Comparison of ENCODE assay signal across 8 cellular contexts in genomic region chr1:113390871-113391642, GRCh38. TPM values are rescaled to one million over a fixed set of nuclear protein-coding genes. Genes with fewer than 3 reads are reported as not detected.
DNase-seq lines count a peak whose midpoint lies in the region; ATAC-seq, FAIRE-seq and TF ChIP-seq lines count a peak whose summit lies in the region.

No MANE protein-coding gene starts in this region.

- H3K36me3 ChIP-seq in Caco-2 (ENCODE audit: control insufficient read depth, insufficient read depth, low read length) (no peaks in the 10 kb centered on the region), skeletal muscle tissue (ENCODE audit: control insufficient read depth in 3 of 3, insufficient read depth in 3 of 3, low read length in 3 of 3) (no peaks in the 10 kb centered on the region)

- H3K4me1 Mint-ChIP-seq in Caco-2 (ENCODE audit: low read depth, unreplicated experiment) (no peaks in the 10 kb centered on the region), HFFc6 (ENCODE audit: low read depth) (peaks cover 60% of the 10 kb centered on the region), T-cell (peaks cover 22 to 24% (median 23%) of the 10 kb centered on the region in 3 donors)

- BruUV-seq in Caco-2 (replicated peaks; lab: Mats Ljungman, UMichigan): no TSS peak

- POLR2A ChIA-PET in Caco-2 (lab: Charles Lee): interaction anchor here (0.6 kb wide), 1 partner anchor 85 kb away, joined by 3 read pairs; no protein-coding TSS in a partner anchor
- POLR2A ChIA-PET in T-cell (lab: Charles Lee): interaction anchor here in 1 of 2 donors (0.9 kb wide), 1 partner anchor 398 kb away, joined by 3 read pairs; no protein-coding TSS in a partner anchor

- CTCF ChIA-PET in Caco-2 (lab: Charles Lee) (interaction anchor here (1.2 kb wide), 1 partner anchor 62 kb away, joined by 3 read pairs; no protein-coding TSS in a partner anchor), T-cell (lab: Charles Lee) (interaction anchor here (0.6 to 0.7 kb wide), 2 partner anchors 318 to 530 kb away, joined by 3 read pairs; partner anchors contain the start of gene LRIG2 (in 1 of the 2))

- peak overlapping the region; percentile 73 to 84 (median 81) for H3K9ac ChIP-seq in skeletal muscle tissue (ENCODE audit: low read depth in 1 of 3, low read length in 3 of 3)

- H3K9me3 Mint-ChIP-seq in Caco-2 (ENCODE audit: unreplicated experiment): no peaks in the 10 kb centered on the region
- H3K9me3 Mint-ChIP-seq in HFFc6: no peaks in the 10 kb centered on the region
- H3K9me3 Mint-ChIP-seq in T-cell: peaks cover 0 to 3% (median 3%) of the 10 kb centered on the region in 3 donors

- peak; percentile 39 to 41 for DNase-seq in Caco-2
- DNase-seq in HFFc6: peak; percentile 6
- DNase-seq in T-cell: peak in 32 of 34 experiments; percentile 9 to 53 (median 28)
- DNase-seq in astrocyte of the hippocampus (ENCODE audit: low read depth, low spot score): peak; percentile 45
- DNase-seq in H54 (ENCODE audit: insufficient read length, low spot score): no peak

- peak; percentile 4 to 22 (median 16) for ATAC-seq in T-cell (replicated peaks in 1 of 4)
- ATAC-seq in GM18858 (IDR thresholded peaks at IDR 0.05; ENCODE audit: unreplicated experiment): no peak

- no peaks in the 10 kb centered on the region for H3K27me3 ChIP-seq in Caco-2 (replicated peaks; ENCODE audit: control insufficient read depth, insufficient read depth, low read length)
- no peaks in the 10 kb centered on the region for H3K27me3 ChIP-seq in skeletal muscle tissue (ENCODE audit: control insufficient read depth in 3 of 3, insufficient read depth in 3 of 3, low read length in 3 of 3)

- H3K27me3 Mint-ChIP-seq in Caco-2 (ENCODE audit: insufficient read depth, unreplicated experiment): no peaks in the 10 kb centered on the region
- H3K27me3 Mint-ChIP-seq in HFFc6 (ENCODE audit: insufficient read depth): peaks cover 3% of the 10 kb centered on the region
- H3K27me3 Mint-ChIP-seq in T-cell: peaks cover 2 to 6% of the 10 kb centered on the region in 2 donors

- intact Hi-C loops in Caco-2 (cut with micrococcal nuclease; ENCODE audit: unreplicated experiment): loop anchor here (1.0 to 5.0 kb wide), 5 partner anchors 62 to 319 kb away; partner anchors contain the start of gene LRIG2

- FAIRE-seq in H54 (lab: Jason Lieb, UNC): no peak

- no peak for TF ChIP-seq POLR2A in H54 (IDR thresholded peaks at IDR 0.05; ENCODE audit: low read depth, low read length)

- H3K4me3 ChIP-seq in Caco-2 (ENCODE audit: low read depth, low read length) (peak overlapping the region; percentile 71), iPS-18c (ENCODE audit: insufficient read depth, low read depth, low read length) (peak overlapping the region; percentile 82), skeletal muscle tissue (ENCODE audit: low read length in 3 of 3) (peak overlapping the region; percentile 83 to 90 (median 85))

- H3K4me3 Mint-ChIP-seq in Caco-2 (ENCODE audit: unreplicated experiment): peak overlapping the region; percentile 90
- H3K4me3 Mint-ChIP-seq in HFFc6: peak overlapping the region; percentile 91
- peak overlapping the region; percentile 81 to 94 (median 87) for H3K4me3 Mint-ChIP-seq in T-cell

- H3K9me3 ChIP-seq in Caco-2 (no peaks in the 10 kb centered on the region), iPS-18c (ENCODE audit: control insufficient read depth, insufficient read depth, low read length) (no peaks in the 10 kb centered on the region), skeletal muscle tissue (ENCODE audit: control insufficient read depth in 3 of 3, low read length in 3 of 3) (no peaks in the 10 kb centered on the region)

- no peak for TF ChIP-seq CTCF in Caco-2 (IDR thresholded peaks at IDR 0.05; ENCODE audit: insufficient read depth in 1 of 2, low read depth in 1 of 2, low read length in 1 of 2, severe bottlenecking in 1 of 2, unreplicated experiment in 1 of 2)
- no peak; the same call in 1 of the 2 replicates for TF ChIP-seq CTCF in HFFc6 (IDR thresholded peaks at IDR 0.05)

- peak overlapping the region; percentile 73 for H3K27ac ChIP-seq in skeletal muscle tissue (ENCODE audit: low read depth, low read length)

- H3K36me3 Mint-ChIP-seq in Caco-2 (ENCODE audit: insufficient read depth, unreplicated experiment): peaks cover 14% of the 10 kb centered on the region
- peaks cover 4% of the 10 kb centered on the region for H3K36me3 Mint-ChIP-seq in HFFc6 (ENCODE audit: low read depth)
- H3K36me3 Mint-ChIP-seq in T-cell: no peaks in the 10 kb centered on the region

- peak overlapping the region; percentile 34 for H3K27ac Mint-ChIP-seq in Caco-2 (ENCODE audit: unreplicated experiment)
- H3K27ac Mint-ChIP-seq in HFFc6: peak overlapping the region; percentile 69
- H3K27ac Mint-ChIP-seq in T-cell: peak overlapping the region; percentile 3 to 17

- H3K4me1 ChIP-seq in Caco-2 (peaks cover 8% of the 10 kb centered on the region), skeletal muscle tissue (ENCODE audit: control insufficient read depth in 3 of 3, insufficient read depth in 3 of 3, low read length in 3 of 3) (peaks cover 10 to 22% (median 21%) of the 10 kb centered on the region in 3 donors)

RNA-seq across cellular contexts. Expression of gene MAGI3, which starts 0.7 kb away (rescaled TPM):
- total RNA-seq in Caco-2 (2022) (27.6 and 28.7 TPM in 2 replicates), T-cell (1 to 10 TPM; 4.5 to 8.1 (median 5.6) TPM), skeletal muscle tissue (13.0 TPM)
- 1 to 10 TPM; 5.1 to 8.2 (median 7.6) TPM for total RNA-seq in HFFc6 (2021; fragmentation: NEBNext Ultra II Directional; extraction: Animal tissue kit (Norgen Biotek cat#: 25700))

Comparison
In these comparisons a context has a peak if more than half of its experiments do, and no peak if none do; other contexts are left out.
1. H3K27ac Mint-ChIP-seq: peak in every context shown above with its lines; median percentile 69 in HFFc6; 34 in Caco-2; 10 in T-cell.